Comparison of ENCODE assay signal across 36 cellular contexts in genomic region chr11:119805663-119806062, GRCh38.
"Had no signal": no experiment of that assay in that cellular context is flagged by ENCODE, and none has a peak within 500 bp of the region (broad histone marks: within the 10 kb centered on the region; RNA-seq: fewer than 3 reads in every experiment).

No MANE protein-coding gene starts in this region.

- H3K27ac ChIP-seq: body of pancreas, brain microvascular endothelial cell, breast epithelium, VCaP had no signal

- ATAC-seq: activated CD8-positive, alpha-beta memory T cell treated with anti-CD3 and anti-CD28 coated beads, Interleukin-2, amount 10 ng/mL, durations not matched to agents 7 days and 5 days; activated CD8-positive, alpha-beta T cell treated with anti-CD3 and anti-CD28 coated beads, Interleukin-2, amount 10 ng/mL, durations not matched to agents 7 days and 5 days; activated naive CD8-positive, alpha-beta T cell treated with anti-CD3 and anti-CD28 coated beads, Interleukin-2, amount 50 U/mL, for 24 hours; body of pancreas had no signal

- FAIRE-seq: astrocyte, TTC549 had no signal

- H3K27me3 ChIP-seq: body of pancreas, breast epithelium had no signal

- H3K4me3 Mint-ChIP-seq: activated B cell treated with CpG ODN at 0.5 μM for 24 hours; activated CD4-positive, alpha-beta memory T cell treated with anti-CD3 and anti-CD28 coated beads, Interleukin-2, amount 10 ng/mL, durations not matched to agents 7 days and 5 days; activated CD4-positive, alpha-beta T cell treated with anti-CD3 and anti-CD28 coated beads, Interleukin-2, amount 10 ng/mL, durations not matched to agents 7 days and 5 days; activated CD8-positive, alpha-beta memory T cell treated with anti-CD3 and anti-CD28 coated beads, Interleukin-2, amount 10 ng/mL, durations not matched to agents 7 days and 5 days; activated CD8-positive, alpha-beta T cell treated with anti-CD3 and anti-CD28 coated beads, Interleukin-2, amount 10 ng/mL, durations not matched to agents 7 days and 5 days; activated naive CD4-positive, alpha-beta T cell treated with anti-CD3 and anti-CD28 coated beads, Interleukin-2, amount 10 ng/mL, durations not matched to agents 7 days and 5 days; activated naive CD4-positive, alpha-beta T cell treated with anti-CD3 and anti-CD28 coated beads, Interleukin-2, amount 50 U/mL, for 24 hours; activated naive CD8-positive, alpha-beta T cell; activated naive CD8-positive, alpha-beta T cell treated with anti-CD3 and anti-CD28 coated beads, Interleukin-2, amount 10 ng/mL, durations not matched to agents 7 days and 5 days; activated naive CD8-positive, alpha-beta T cell treated with anti-CD3 and anti-CD28 coated beads, Interleukin-2, amount 50 U/mL, for 24 hours; activated T-cell treated with anti-CD3 and anti-CD28 coated beads, Interleukin-2, amount 50 U/mL, for 24 hours; T-helper 1 cell treated with Interleukin-12 subunit alpha and Interleukin-12 subunit beta and Interleukin-4 antibody, amounts not matched to agents 30 μg/mL and 1 μg/mL, for 36 hours; T-helper 2 cell treated with Interferon-gamma antibody and Interleukin-4, amounts not matched to agents 5 μg/mL and 100 μg/mL, for 36 hours had no signal

- H3K27ac Mint-ChIP-seq: activated B cell treated with CpG ODN at 0.5 μM for 24 hours; activated CD4-positive, alpha-beta memory T cell treated with anti-CD3 and anti-CD28 coated beads, Interleukin-2, amount 10 ng/mL, durations not matched to agents 7 days and 5 days; activated CD4-positive, alpha-beta T cell treated with anti-CD3 and anti-CD28 coated beads, Interleukin-2, amount 10 ng/mL, durations not matched to agents 7 days and 5 days; activated CD8-positive, alpha-beta memory T cell treated with anti-CD3 and anti-CD28 coated beads, Interleukin-2, amount 10 ng/mL, durations not matched to agents 7 days and 5 days; activated CD8-positive, alpha-beta T cell treated with anti-CD3 and anti-CD28 coated beads, Interleukin-2, amount 10 ng/mL, durations not matched to agents 7 days and 5 days; activated naive CD4-positive, alpha-beta T cell treated with anti-CD3 and anti-CD28 coated beads, Interleukin-2, amount 10 ng/mL, durations not matched to agents 7 days and 5 days; activated naive CD4-positive, alpha-beta T cell treated with anti-CD3 and anti-CD28 coated beads, Interleukin-2, amount 50 U/mL, for 24 hours; activated naive CD8-positive, alpha-beta T cell; activated naive CD8-positive, alpha-beta T cell treated with anti-CD3 and anti-CD28 coated beads, Interleukin-2, amount 10 ng/mL, durations not matched to agents 7 days and 5 days; activated naive CD8-positive, alpha-beta T cell treated with anti-CD3 and anti-CD28 coated beads, Interleukin-2, amount 50 U/mL, for 24 hours; activated T-cell treated with anti-CD3 and anti-CD28 coated beads, Interleukin-2, amount 50 U/mL, for 24 hours; activated T-helper 2 cell treated with anti-CD3 and anti-CD28 coated beads, Interferon-gamma antibody, Interleukin-2, Interleukin-4, amounts not matched to agents 10 μg/mL and 5 μg/mL and 100 μg/mL, durations not matched to agents 14 hours and 24 hours and 36 hours; T-helper 1 cell treated with Interleukin-12 subunit alpha and Interleukin-12 subunit beta and Interleukin-4 antibody, amounts not matched to agents 30 μg/mL and 1 μg/mL, for 36 hours; T-helper 2 cell treated with Interferon-gamma antibody and Interleukin-4, amounts not matched to agents 5 μg/mL and 100 μg/mL, for 36 hours had no signal

- H3K9me3 ChIP-seq: body of pancreas, breast epithelium had no signal

- H3K4me1 Mint-ChIP-seq: activated B cell treated with CpG ODN at 0.5 μM for 24 hours; activated CD4-positive, alpha-beta memory T cell treated with anti-CD3 and anti-CD28 coated beads, Interleukin-2, amount 10 ng/mL, durations not matched to agents 7 days and 5 days; activated CD4-positive, alpha-beta T cell treated with anti-CD3 and anti-CD28 coated beads, Interleukin-2, amount 10 ng/mL, durations not matched to agents 7 days and 5 days; activated CD8-positive, alpha-beta memory T cell treated with anti-CD3 and anti-CD28 coated beads, Interleukin-2, amount 10 ng/mL, durations not matched to agents 7 days and 5 days; activated naive CD4-positive, alpha-beta T cell treated with anti-CD3 and anti-CD28 coated beads, Interleukin-2, amount 10 ng/mL, durations not matched to agents 7 days and 5 days; activated naive CD4-positive, alpha-beta T cell treated with anti-CD3 and anti-CD28 coated beads, Interleukin-2, amount 50 U/mL, for 24 hours; activated naive CD8-positive, alpha-beta T cell treated with anti-CD3 and anti-CD28 coated beads, Interleukin-2, amount 10 ng/mL, durations not matched to agents 7 days and 5 days; activated naive CD8-positive, alpha-beta T cell treated with anti-CD3 and anti-CD28 coated beads, Interleukin-2, amount 50 U/mL, for 24 hours had no signal

- H3K36me3 Mint-ChIP-seq: activated CD8-positive, alpha-beta memory T cell treated with anti-CD3 and anti-CD28 coated beads, Interleukin-2, amount 10 ng/mL, durations not matched to agents 7 days and 5 days; activated naive CD4-positive, alpha-beta T cell treated with anti-CD3 and anti-CD28 coated beads, Interleukin-2, amount 10 ng/mL, durations not matched to agents 7 days and 5 days; activated naive CD4-positive, alpha-beta T cell treated with anti-CD3 and anti-CD28 coated beads, Interleukin-2, amount 50 U/mL, for 24 hours; activated naive CD8-positive, alpha-beta T cell; activated naive CD8-positive, alpha-beta T cell treated with anti-CD3 and anti-CD28 coated beads, Interleukin-2, amount 10 ng/mL, durations not matched to agents 7 days and 5 days had no signal

- H3K4me1 ChIP-seq: body of pancreas, breast epithelium had no signal

- H3K27me3 Mint-ChIP-seq: activated CD8-positive, alpha-beta memory T cell treated with anti-CD3 and anti-CD28 coated beads, Interleukin-2, amount 10 ng/mL, durations not matched to agents 7 days and 5 days; activated naive CD8-positive, alpha-beta T cell had no signal

- H3K9me3 Mint-ChIP-seq: activated B cell treated with CpG ODN at 0.5 μM for 24 hours; activated CD4-positive, alpha-beta memory T cell treated with anti-CD3 and anti-CD28 coated beads, Interleukin-2, amount 10 ng/mL, durations not matched to agents 7 days and 5 days; activated CD4-positive, alpha-beta T cell treated with anti-CD3 and anti-CD28 coated beads, Interleukin-2, amount 10 ng/mL, durations not matched to agents 7 days and 5 days; activated naive CD4-positive, alpha-beta T cell treated with anti-CD3 and anti-CD28 coated beads, Interleukin-2, amount 10 ng/mL, durations not matched to agents 7 days and 5 days; activated naive CD4-positive, alpha-beta T cell treated with anti-CD3 and anti-CD28 coated beads, Interleukin-2, amount 50 U/mL, for 24 hours; activated naive CD8-positive, alpha-beta T cell treated with anti-CD3 and anti-CD28 coated beads, Interleukin-2, amount 10 ng/mL, durations not matched to agents 7 days and 5 days; activated naive CD8-positive, alpha-beta T cell treated with anti-CD3 and anti-CD28 coated beads, Interleukin-2, amount 50 U/mL, for 24 hours; activated T-cell treated with anti-CD3 and anti-CD28 coated beads, Interleukin-2, amount 50 U/mL, for 24 hours; activated T-helper 2 cell treated with anti-CD3 and anti-CD28 coated beads, Interferon-gamma antibody, Interleukin-2, Interleukin-4, amounts not matched to agents 10 μg/mL and 5 μg/mL and 100 μg/mL, durations not matched to agents 14 hours and 24 hours and 36 hours; T-helper 1 cell treated with Interleukin-12 subunit alpha and Interleukin-12 subunit beta and Interleukin-4 antibody, amounts not matched to agents 30 μg/mL and 1 μg/mL, for 36 hours; T-helper 2 cell treated with Interferon-gamma antibody and Interleukin-4, amounts not matched to agents 5 μg/mL and 100 μg/mL, for 36 hours had no signal

- H3K4me3 ChIP-seq: body of pancreas, breast epithelium had no signal

- H3K36me3 ChIP-seq: brain microvascular endothelial cell, breast epithelium had no signal

- DNase-seq: activated B cell treated with CpG ODN at 0.5 μM for 24 hours; activated CD4-positive, alpha-beta memory T cell treated with anti-CD3 and anti-CD28 coated beads, Interleukin-2, amount 10 ng/mL, durations not matched to agents 7 days and 5 days; activated CD4-positive, alpha-beta T cell treated with anti-CD3 and anti-CD28 coated beads for 4 hours; activated CD4-positive, alpha-beta T cell treated with anti-CD3 and anti-CD28 coated beads, Interleukin-2, amount 10 ng/mL, durations not matched to agents 7 days and 5 days; activated CD4-positive, alpha-beta T cell treated with anti-CD3 and anti-CD28 coated beads, Interleukin-2, amount 50 U/mL, for 48 hours; activated CD4-positive, CD25-positive, alpha-beta regulatory T cell treated with anti-CD3 and anti-CD28 coated beads, Interleukin-2, amount 50 U/mL, for 72 hours; activated CD8-positive, alpha-beta memory T cell treated with anti-CD3 and anti-CD28 coated beads for 24 hours; activated CD8-positive, alpha-beta memory T cell treated with anti-CD3 and anti-CD28 coated beads, Interleukin-2, amount 10 ng/mL, durations not matched to agents 7 days and 5 days; activated CD8-positive, alpha-beta memory T cell treated with anti-CD3 and anti-CD28 coated beads, Interleukin-2, amount 50 U/mL, for 48 hours; activated CD8-positive, alpha-beta T cell treated with anti-CD3 and anti-CD28 coated beads, Interleukin-2, amount 10 ng/mL, durations not matched to agents 7 days and 5 days; activated effector memory CD4-positive, alpha-beta T cell treated with Interleukin-2 at 50 U/mL for 16 hours; activated gamma-delta T cell; activated naive CD4-positive, alpha-beta T cell treated with anti-CD3 and anti-CD28 coated beads, Interleukin-2, amount 10 ng/mL, durations not matched to agents 7 days and 5 days; activated naive CD4-positive, alpha-beta T cell treated with Interleukin-2 at 50 U/mL for 16 hours; activated naive CD8-positive, alpha-beta T cell treated with anti-CD3 and anti-CD28 coated beads, Interleukin-2, amount 10 ng/mL, durations not matched to agents 7 days and 5 days; activated naive CD8-positive, alpha-beta T cell treated with anti-CD3 and anti-CD28 coated beads, Interleukin-2, amount 50 U/mL, for 24 hours; activated T-cell treated with anti-CD3 and anti-CD28 coated beads, Interleukin-2, amount 50 U/mL, for 24 hours; activated T-cell treated with anti-CD3 and anti-CD28 coated beads, Interleukin-2, amount 50 U/mL, for 48 hours; amygdala; aorta; body of pancreas; brain microvascular endothelial cell; central memory CD4-positive, alpha-beta T cell; SW 1271; T-helper 1 cell; T-helper 2 cell; T-helper 9 cell had no signal
